11 cellular contexts compared by ENCODE assay signal in genomic region chr17:32596666-32597065, GRCh38.
DNase-seq lines count a peak whose midpoint lies in the region; ATAC-seq, FAIRE-seq and TF ChIP-seq lines count a peak whose summit lies in the region.
"Had no signal": no experiment of that assay in that cellular context is flagged by ENCODE, and none has a peak within 500 bp of the region (broad histone marks: within the 10 kb centered on the region; RNA-seq: fewer than 3 reads in every experiment).

No MANE protein-coding gene starts in this region.

- FAIRE-seq in H54 (lab: Jason Lieb, UNC), result no peak

- peak; percentile 60 to 65 (median 63) for ATAC-seq in natural killer cell
- ATAC-seq: gastrocnemius medialis had no signal

- no peaks in the 10 kb centered on the region for H3K27me3 Mint-ChIP-seq in natural killer cell (ENCODE audit: low read depth in 2 of 2)
- H3K27me3 Mint-ChIP-seq: activated B cell treated with CpG ODN at 0.5 μM for 24 hours; natural killer cell treated with Interleukin-12 subunit alpha and Interleukin-12 subunit beta and Interleukin-15 and Interleukin-18, amount 100 ng/mL, for 72 hours had no signal

- intact Hi-C loops in natural killer cell (cut with micrococcal nuclease), result no loop called here

- H3K4me1 Mint-ChIP-seq in natural killer cell, result peaks cover 13 to 15% of the 10 kb centered on the region in 2 donors
- H3K4me1 Mint-ChIP-seq: activated B cell treated with CpG ODN at 0.5 μM for 24 hours had no signal

- TF ChIP-seq CTCF in natural killer cell (IDR thresholded peaks at IDR 0.05), result no peak
- no peak for TF ChIP-seq CTCF in coronary artery (IDR thresholded peaks at IDR 0.05)
- TF ChIP-seq CTCF in Peyer's patch (IDR thresholded peaks at IDR 0.05), result no peak

- no peak overlapping the region for H3K4me2 ChIP-seq in Karpas-422 (ENCODE audit: low read depth, low read length, poor library complexity, severe bottlenecking)

- no peak overlapping the region for H2AFZ ChIP-seq in Karpas-422 (ENCODE audit: low read length)

- no peaks in the 10 kb centered on the region for H3K9me3 ChIP-seq in Karpas-422 (ENCODE audit: low read length)
- no peaks in the 10 kb centered on the region for H3K9me3 ChIP-seq in Peyer's patch
- H3K9me3 ChIP-seq: gastrocnemius medialis had no signal

- no peak overlapping the region for H3K27ac ChIP-seq in Karpas-422 (ENCODE audit: low read length)
- H3K27ac ChIP-seq in coronary artery, result no peak overlapping the region
- no peak overlapping the region for H3K27ac ChIP-seq in Peyer's patch
- H3K27ac ChIP-seq: gastrocnemius medialis had no signal

- no peak for TF ChIP-seq POLR2A in H54 (IDR thresholded peaks at IDR 0.05; ENCODE audit: low read depth, low read length)
- TF ChIP-seq POLR2A in Peyer's patch (IDR thresholded peaks at IDR 0.05), result no peak

- H3K4me3 Mint-ChIP-seq in natural killer cell, result no peak overlapping the region
- H3K4me3 Mint-ChIP-seq: activated B cell treated with CpG ODN at 0.5 μM for 24 hours; natural killer cell treated with Interleukin-12 subunit alpha and Interleukin-12 subunit beta and Interleukin-15 and Interleukin-18, amount 100 ng/mL, for 72 hours had no signal

- peak; percentile 15 for DNase-seq in NCI-H510A treated with DMSO at 0.1 percent for 48 hours (lab: John Stamatoyannopoulos, UW)
- no peak for DNase-seq in NCI-H510A (lab: John Stamatoyannopoulos, UW)
- DNase-seq in H54 (ENCODE audit: insufficient read length, low spot score), result peak; percentile 13
- peak; percentile 90 for DNase-seq in NCI-H69 (lab: John Stamatoyannopoulos, UW)
- no peak for DNase-seq in natural killer cell
- DNase-seq in Karpas-422, result no peak
- DNase-seq in coronary artery (ENCODE audit: low spot score), result no peak
- DNase-seq in Peyer's patch, result no peak
- DNase-seq: activated B cell treated with CpG ODN at 0.5 μM for 24 hours, gastrocnemius medialis had no signal

- H3K27me3 ChIP-seq in Karpas-422 (ENCODE audit: low read length) (no peaks in the 10 kb centered on the region), Peyer's patch (no peaks in the 10 kb centered on the region)
- H3K27me3 ChIP-seq: gastrocnemius medialis had no signal

- H3K27ac Mint-ChIP-seq in natural killer cell, result peak overlapping the region in 1 of 2 donors; percentile 3
- H3K27ac Mint-ChIP-seq: activated B cell treated with CpG ODN at 0.5 μM for 24 hours; natural killer cell treated with Interleukin-12 subunit alpha and Interleukin-12 subunit beta and Interleukin-15 and Interleukin-18, amount 100 ng/mL, for 72 hours had no signal

- H3K9me2 ChIP-seq in Karpas-422 (replicated peaks; ENCODE audit: insufficient read depth, low read length), result no peaks in the 10 kb centered on the region

- H3K9ac ChIP-seq in Karpas-422 (ENCODE audit: low read length), result no peak overlapping the region

- no peaks in the 10 kb centered on the region for H3K36me3 ChIP-seq in Karpas-422 (ENCODE audit: insufficient read depth, low read length)
- peaks cover 0 to 11% (median 0%) of the 10 kb centered on the region in 3 donors for H3K36me3 ChIP-seq in Peyer's patch
- H3K36me3 ChIP-seq: gastrocnemius medialis had no signal

- H3K4me3 ChIP-seq in Karpas-422 (ENCODE audit: low read length), result no peak overlapping the region
- H3K4me3 ChIP-seq in coronary artery, result no peak overlapping the region
- no peak overlapping the region for H3K4me3 ChIP-seq in Peyer's patch
- H3K4me3 ChIP-seq: gastrocnemius medialis had no signal

- H3K4me1 ChIP-seq in Karpas-422 (ENCODE audit: low read length) (no peaks in the 10 kb centered on the region), Peyer's patch (no peaks in the 10 kb centered on the region)
- H3K4me1 ChIP-seq: gastrocnemius medialis had no signal

- H3K36me3 Mint-ChIP-seq in natural killer cell, result no peaks in the 10 kb centered on the region
- H3K36me3 Mint-ChIP-seq: natural killer cell treated with Interleukin-12 subunit alpha and Interleukin-12 subunit beta and Interleukin-15 and Interleukin-18, amount 100 ng/mL, for 72 hours had no signal

- no peaks in the 10 kb centered on the region for H4K20me1 ChIP-seq in Karpas-422 (ENCODE audit: insufficient read depth, low read depth, low read length)

- no peaks in the 10 kb centered on the region for H3K9me3 Mint-ChIP-seq in natural killer cell
- H3K9me3 Mint-ChIP-seq: activated B cell treated with CpG ODN at 0.5 μM for 24 hours; natural killer cell treated with Interleukin-12 subunit alpha and Interleukin-12 subunit beta and Interleukin-15 and Interleukin-18, amount 100 ng/mL, for 72 hours had no signal

- H3K79me2 ChIP-seq in Karpas-422 (ENCODE audit: low read length), result no peaks in the 10 kb centered on the region

Comparison
In these comparisons a context has a peak if more than half of its experiments do, and no peak if none do; other contexts are left out.
1. DNase-seq: peak in NCI-H510A treated with DMSO at 0.1 percent for 48 hours (single experiment), H54 (single experiment) and NCI-H69 (single experiment); none in NCI-H510A (single experiment), natural killer cell (single experiment), Karpas-422 (single experiment), coronary artery (single experiment) and Peyer's patch (0 of 3).